ENCODE assay signal across 14 cellular contexts in genomic region chr7:99457050-99457645, GRCh38. TPM values are rescaled to one million over a fixed set of nuclear protein-coding genes. Genes with fewer than 3 reads are reported as not detected.
DNase-seq lines count a peak whose midpoint lies in the region; ATAC-seq and TF ChIP-seq lines count a peak whose summit lies in the region.
"Had no signal": no experiment of that assay in that cellular context is flagged by ENCODE, and none has a peak within 500 bp of the region (broad histone marks: within the 10 kb centered on the region; RNA-seq: fewer than 3 reads in every experiment).

No MANE protein-coding gene starts in this region.

- DNase-seq in AG20443 (ENCODE audit: low spot score) (peak; percentile 2), GM23338 (ENCODE audit: low spot score) (no peak), neural progenitor cell (ENCODE audit: low spot score) (no peak), NCI-H1417 treated with DMSO at 0.1 percent for 48 hours (lab: John Stamatoyannopoulos, UW) (no peak), hypothalamus (lab: John Stamatoyannopoulos, UW) (no peak)
- DNase-seq: CD8-positive, alpha-beta memory T cell; GM23248; NCI-H2029; NCI-H510A; Peyer's patch; SHP77 had no signal

- H3K4me1 Mint-ChIP-seq in GM23338 (0 out of 3 replicates have a peak, but pooled peaks cover 4% of the 10 kb centered on the region), brain (peaks cover 23% of the 10 kb centered on the region), neural progenitor cell (peaks cover 4% of the 10 kb centered on the region)

- H3K36me3 ChIP-seq in GM23338 (ENCODE audit: insufficient read depth) (peaks cover 16% of the 10 kb centered on the region), neural progenitor cell (no peaks in the 10 kb centered on the region)

- no peak overlapping the region; the same call in 2 of the 3 replicates for H3K4me3 Mint-ChIP-seq in GM23338
- H3K4me3 Mint-ChIP-seq in brain: no peak overlapping the region
- H3K4me3 Mint-ChIP-seq in neural progenitor cell: no peak overlapping the region
- H3K4me3 Mint-ChIP-seq: CD8-positive, alpha-beta memory T cell had no signal

- H3K27ac ChIP-seq in GM23338 (ENCODE audit: low read depth) (peak overlapping the region; percentile 81; the same call in 1 of the 2 replicates), neural progenitor cell (peak overlapping the region; percentile 37)
- H3K27ac ChIP-seq: BLaER1, GM23248, Peyer's patch had no signal

- H2AFZ ChIP-seq in GM23338 (no peak overlapping the region), neural progenitor cell (replicated peaks) (no peak overlapping the region)
- H2AFZ ChIP-seq: GM23248 had no signal

- peaks cover 30% of the 10 kb centered on the region for H4K20me1 ChIP-seq in GM23338 (replicated peaks; ENCODE audit: insufficient read depth)
- H4K20me1 ChIP-seq in neural progenitor cell (ENCODE audit: low read depth): peaks cover 6% of the 10 kb centered on the region

- H3F3A ChIP-seq in GM23338 (replicated peaks; ENCODE audit: low read depth): peaks cover 49% of the 10 kb centered on the region
- peaks cover 44% of the 10 kb centered on the region for H3F3A ChIP-seq in neural progenitor cell (ENCODE audit: low read depth)

- H3K9me3 Mint-ChIP-seq in GM23338: no peaks in the 10 kb centered on the region
- H3K9me3 Mint-ChIP-seq in brain: no peaks in the 10 kb centered on the region
- H3K9me3 Mint-ChIP-seq in neural progenitor cell: no peaks in the 10 kb centered on the region
- H3K9me3 Mint-ChIP-seq: CD8-positive, alpha-beta memory T cell had no signal

- H3K27ac Mint-ChIP-seq in GM23338 (no peak overlapping the region), brain (peak overlapping the region in 4 of 5 experiments; percentile 14 to 66 (median 50)), neural progenitor cell (no peak overlapping the region)

- peaks cover 26% of the 10 kb centered on the region for H3K27me3 Mint-ChIP-seq in GM23338 (ENCODE audit: insufficient read depth, low read depth, poor library complexity)
- no peaks in the 10 kb centered on the region for H3K27me3 Mint-ChIP-seq in brain
- H3K27me3 Mint-ChIP-seq in neural progenitor cell (ENCODE audit: insufficient read depth, low read depth): peaks cover 3% of the 10 kb centered on the region
- H3K27me3 Mint-ChIP-seq: CD8-positive, alpha-beta memory T cell had no signal

- TF ChIP-seq CTCF in GM23338 (conservative IDR thresholded peaks at IDR 0.05; ENCODE audit: low read depth in 2 of 2) (no peak), brain (conservative IDR thresholded peaks at IDR 0.05) (no peak), neural progenitor cell (IDR thresholded peaks at IDR 0.05) (no peak)

- H3K36me3 Mint-ChIP-seq in GM23338 (ENCODE audit: low read depth) (peaks cover 91% of the 10 kb centered on the region), brain (peaks cover 40% of the 10 kb centered on the region), neural progenitor cell (peaks cover 35% of the 10 kb centered on the region)

- H3K9me2 ChIP-seq in GM23338 (ENCODE audit: insufficient read depth): no peaks in the 10 kb centered on the region

- peaks cover 44% of the 10 kb centered on the region for H3K79me2 ChIP-seq in GM23338 (replicated peaks; ENCODE audit: insufficient read depth)
- H3K79me2 ChIP-seq in neural progenitor cell (ENCODE audit: low read depth): peaks cover 46% of the 10 kb centered on the region

- H3K4me3 ChIP-seq in GM23338: no peak overlapping the region
- H3K4me3 ChIP-seq in neural progenitor cell: no peak overlapping the region
- H3K4me3 ChIP-seq: BLaER1, GM23248, Peyer's patch had no signal

- ATAC-seq in GM23338 (no peak), GM19395 (IDR thresholded peaks at IDR 0.05; ENCODE audit: unreplicated experiment) (no peak)

- H3K27me3 ChIP-seq in GM23338 (ENCODE audit: insufficient read depth): no peaks in the 10 kb centered on the region
- no peaks in the 10 kb centered on the region for H3K27me3 ChIP-seq in neural progenitor cell
- H3K27me3 ChIP-seq: BLaER1, Peyer's patch had no signal

- H3K4me2 ChIP-seq in GM23338: no peak overlapping the region
- no peak overlapping the region for H3K4me2 ChIP-seq in neural progenitor cell
- H3K4me2 ChIP-seq: BLaER1 had no signal

- no peak overlapping the region for H3K9ac ChIP-seq in neural progenitor cell
- H3K9ac ChIP-seq: BLaER1, GM23248 had no signal

- no peaks in the 10 kb centered on the region for H3K9me3 ChIP-seq in neural progenitor cell (ENCODE audit: low read depth)
- H3K9me3 ChIP-seq: BLaER1, Peyer's patch had no signal

- H3K4me1 ChIP-seq in GM23338 (ENCODE audit: insufficient read depth) (no peaks in the 10 kb centered on the region), neural progenitor cell (no peaks in the 10 kb centered on the region)
- H3K4me1 ChIP-seq: Peyer's patch had no signal

TF ChIP-seq in GM23338, 12 proteins besides CTCF, POLR2A, EP300 and RAD21 (continues in another document):
- TF ChIP-seq JUNB (IDR thresholded peaks at IDR 0.05; ENCODE audit: unreplicated experiment): no peak
- TF ChIP-seq POLR2AphosphoS5 (IDR thresholded peaks at IDR 0.05; ENCODE audit: low read depth): no peak
- no peak for TF ChIP-seq EZH2 (IDR thresholded peaks at IDR 0.05; ENCODE audit: low read depth, unreplicated experiment)
- no peak for TF ChIP-seq ETS1 (IDR thresholded peaks at IDR 0.05)
- TF ChIP-seq STAT1 (IDR thresholded peaks at IDR 0.05; ENCODE audit: unreplicated experiment): no peak
- no peak for TF ChIP-seq REST (IDR thresholded peaks at IDR 0.05; ENCODE audit: unreplicated experiment)
- no peak for TF ChIP-seq ZNF114 (CRISPR knock-in tag; IDR thresholded peaks at IDR 0.05)
- TF ChIP-seq ZNF331 (CRISPR knock-in tag; IDR thresholded peaks at IDR 0.05; ENCODE audit: low read depth): no peak

RNA-seq across cellular contexts. Expression of gene ATP5MF, which starts 8.8 kb away (rescaled TPM):
- total RNA-seq in GM23338 (2014; rRNA removed; shearing (Covaris generic)): 1,703 and 1,870 TPM in 2 replicates
- polyA plus RNA-seq in GM23338 (2016; fragmentation: Nextera tagmentation; extraction: Ambion mirVana) (1,770 and 2,005 TPM in 2 replicates), brain (ENCODE audit: insufficient read depth, low read depth, low replicate concordance) (821 TPM)
- total RNA-seq in neural progenitor cell (ENCODE audit: low replicate concordance): 2,754 and 3,838 TPM in 2 replicates

RNA-seq across cellular contexts. Expression of gene ZNF789, which starts 15.5 kb away (rescaled TPM):
- 13.8 and 14.2 TPM in 2 replicates for total RNA-seq in GM23338 (2014; rRNA removed; shearing (Covaris generic))
- polyA plus RNA-seq in GM23338 (2016; fragmentation: Nextera tagmentation; extraction: Ambion mirVana) (9.0 and 11.2 TPM in 2 replicates), brain (ENCODE audit: insufficient read depth, low read depth, low replicate concordance) (8.7 TPM)
- total RNA-seq in neural progenitor cell (ENCODE audit: low replicate concordance): 18.7 and 20.2 TPM in 2 replicates

RNA-seq across cellular contexts. Expression of gene CPSF4, which starts 18.4 kb away (rescaled TPM):
- total RNA-seq in GM23338 (2014; rRNA removed; shearing (Covaris generic)): 88.0 and 93.2 TPM in 2 replicates
- polyA plus RNA-seq in GM23338 (2016; fragmentation: Nextera tagmentation; extraction: Ambion mirVana): 33.4 and 34.3 TPM in 2 replicates
- 39.9 TPM for polyA plus RNA-seq in brain (ENCODE audit: insufficient read depth, low read depth, low replicate concordance)
- 72.1 and 120 TPM in 2 replicates for total RNA-seq in neural progenitor cell (ENCODE audit: low replicate concordance)

RNA-seq across cellular contexts. Expression of gene PTCD1, which starts 18.6 kb away (rescaled TPM):
- 12.2 and 18.1 TPM in 2 replicates for total RNA-seq in GM23338 (2014; rRNA removed; shearing (Covaris generic))
- polyA plus RNA-seq in GM23338 (2016; fragmentation: Nextera tagmentation; extraction: Ambion mirVana) (10.7 and 13.4 TPM in 2 replicates), brain (ENCODE audit: insufficient read depth, low read depth, low replicate concordance) (5.1 TPM)
- total RNA-seq in neural progenitor cell (ENCODE audit: low replicate concordance): 8.3 and 10.5 TPM in 2 replicates

RNA-seq across cellular contexts. Expression of gene ZNF394, which starts 42.9 kb away (rescaled TPM):
- 26.9 and 29.2 TPM in 2 replicates for total RNA-seq in GM23338 (2014; rRNA removed; shearing (Covaris generic))
- polyA plus RNA-seq in GM23338 (2016; fragmentation: Nextera tagmentation; extraction: Ambion mirVana) (11.4 and 12.6 TPM in 2 replicates), brain (ENCODE audit: insufficient read depth, low read depth, low replicate concordance) (10.6 TPM)
- total RNA-seq in neural progenitor cell (ENCODE audit: low replicate concordance): 16.8 and 22.4 TPM in 2 replicates

Comparison
In these comparisons a context has a peak if more than half of its experiments do, and no peak if none do; other contexts are left out.
1. H3K27ac Mint-ChIP-seq: peak in brain (4 of 5); none in GM23338 (single experiment) and neural progenitor cell (single experiment).